Comparison of ENCODE assay signal across 7 cellular contexts in genomic region chr5:125611541-125611940, GRCh38.
"Had no signal": no experiment of that assay in that cellular context is flagged by ENCODE, and none has a peak within 500 bp of the region (broad histone marks: within the 10 kb centered on the region; RNA-seq: fewer than 3 reads in every experiment).

No MANE protein-coding gene starts in this region.

- H3K4me3 ChIP-seq: GM23248, HAP-1 had no signal

- H2AFZ ChIP-seq: GM23248 had no signal

- DNase-seq: GM23248, GOT3, H7, KBM-7 had no signal

- ATAC-seq: HCT116 had no signal

- H3K9me3 ChIP-seq: HAP-1 had no signal

- H3K36me3 ChIP-seq: HAP-1 had no signal

- H3K27ac ChIP-seq: GM23248, HL-60 had no signal

- H3K9ac ChIP-seq: GM23248 had no signal

- H3K4me1 ChIP-seq: HAP-1 had no signal
